In the genomic region with DNA sequence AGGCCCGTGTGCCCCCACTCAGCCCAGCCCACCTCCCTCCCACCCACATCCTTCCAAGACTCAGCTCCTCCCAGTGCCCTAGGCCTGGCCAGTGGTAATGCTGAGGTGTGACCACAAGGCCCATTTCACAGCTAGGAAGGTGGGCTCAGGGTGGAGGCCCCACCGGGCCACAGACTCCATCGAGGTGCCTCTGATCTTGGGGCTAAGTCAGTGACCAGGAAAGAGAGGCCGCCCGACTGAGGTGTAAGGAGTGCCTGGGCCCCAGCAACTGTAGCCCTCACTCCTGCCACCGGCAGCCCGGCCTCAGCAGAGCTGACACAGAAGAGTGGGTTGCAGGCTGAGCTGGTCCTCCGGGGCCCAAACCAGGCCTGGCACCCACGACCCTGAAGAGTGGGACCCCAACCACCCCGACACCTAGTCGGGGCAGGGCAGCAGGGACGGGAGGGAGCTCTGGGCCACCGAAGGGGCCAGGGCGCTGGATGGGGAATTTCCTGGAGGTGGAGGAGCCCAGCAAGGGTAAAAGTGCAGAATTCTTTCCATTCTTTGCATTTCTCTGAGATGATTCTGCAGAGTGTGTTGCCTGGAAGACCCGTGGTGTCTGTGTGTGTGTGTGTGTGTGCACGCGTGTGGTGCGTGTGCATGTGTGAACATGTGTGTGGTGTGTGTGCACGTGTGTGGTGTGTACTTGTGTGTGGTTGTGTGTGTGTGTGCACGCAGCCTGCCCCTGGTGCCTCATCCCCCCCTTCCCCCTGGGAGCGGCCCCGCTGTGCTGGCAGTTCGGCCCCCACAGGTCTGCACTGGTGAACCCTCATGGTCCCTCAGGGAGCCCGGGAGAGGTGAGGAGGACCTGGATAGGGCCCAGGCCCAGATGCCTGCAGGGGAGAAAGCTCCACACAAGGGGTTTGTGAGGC, we compare ENCODE assay signal across 9 cellular contexts. TPM values are rescaled to one million over a fixed set of nuclear protein-coding genes. Genes with fewer than 3 reads are reported as not detected.
DNase-seq lines count a peak whose midpoint lies in the region; ATAC-seq and TF ChIP-seq lines count a peak whose summit lies in the region.
"Had no signal": no experiment of that assay in that cellular context is flagged by ENCODE, and none has a peak within 500 bp of the region (broad histone marks: within the 10 kb centered on the region; RNA-seq: fewer than 3 reads in every experiment).

No MANE protein-coding gene starts in this region.

- TF ChIP-seq CTCF in body of pancreas (IDR thresholded peaks at IDR 0.05), result no peak
- no peak for TF ChIP-seq CTCF in tibial nerve (IDR thresholded peaks at IDR 0.05)

- H3K36me3 ChIP-seq in body of pancreas (replicated peaks in 1 of 2; ENCODE audit: insufficient read depth in 1 of 2, low read depth in 2 of 2) (no peaks in the 10 kb centered on the region), tibial nerve (no peaks in the 10 kb centered on the region)
- H3K36me3 ChIP-seq: MG63 had no signal

- H3K27me3 ChIP-seq in body of pancreas (no peaks in the 10 kb centered on the region), tibial nerve (no peaks in the 10 kb centered on the region)
- H3K27me3 ChIP-seq: MG63 had no signal

- no peak for TF ChIP-seq POLR2A in body of pancreas (IDR thresholded peaks at IDR 0.05)
- TF ChIP-seq POLR2A in tibial nerve (IDR thresholded peaks at IDR 0.05), result no peak

- DNase-seq in HK-2 (ENCODE audit: unreplicated experiment), result peak; percentile 71
- peak in 1 of 4 donors; percentile 62 for DNase-seq in body of pancreas
- peak; percentile 61 for DNase-seq in left kidney (ENCODE audit: low read depth, low spot score)
- DNase-seq in tibial nerve (ENCODE audit: low spot score in 2 of 2), result no peak
- DNase-seq: MG63; stimulated activated CD4-positive, alpha-beta T cell treated with anti-CD3 and anti-CD28 coated beads, Interleukin-15, amount 100 ng/mL, for 24 hours had no signal

- peak overlapping the region; percentile 99 to 100 (median 100) for H3K27ac ChIP-seq in body of pancreas
- H3K27ac ChIP-seq in tibial nerve, result peak overlapping the region; percentile 37 to 95 (median 84)

- H3K9me3 ChIP-seq in body of pancreas (no peaks in the 10 kb centered on the region), tibial nerve (no peaks in the 10 kb centered on the region)
- H3K9me3 ChIP-seq: MG63 had no signal

- no peak for ATAC-seq in body of pancreas
- no peak for ATAC-seq in GM21737 (IDR thresholded peaks at IDR 0.05; ENCODE audit: unreplicated experiment)
- no peak for ATAC-seq in GM18519 (IDR thresholded peaks at IDR 0.05; ENCODE audit: low FRiP score, unreplicated experiment)
- ATAC-seq in GM19395 (IDR thresholded peaks at IDR 0.05; ENCODE audit: unreplicated experiment), result no peak

- H3K4me1 ChIP-seq in body of pancreas (peaks cover 91% of the 10 kb centered on the region), tibial nerve (peaks cover 0 to 91% (median 37%) of the 10 kb centered on the region in 4 donors)

- intact Hi-C loops in body of pancreas (cut with DNase I), result no loop called here

- TF ChIP-seq EP300 in tibial nerve (IDR thresholded peaks at IDR 0.05), result peak in 1 of 2 donors; percentile 24

- no peak overlapping the region for H3K4me3 ChIP-seq in body of pancreas
- no peak overlapping the region for H3K4me3 ChIP-seq in tibial nerve
- H3K4me3 ChIP-seq: MG63 had no signal

- WGBS in body of pancreas, 2 donors, result 46 to 66% methylated on average over 10 to 24 of the region's 24 CpGs
- WGBS in tibial nerve, 2 donors, result 35 to 44% methylated on average over 19 to 22 of the region's 24 CpGs

RNA-seq across cellular contexts. Expression of a gene that starts 8.3 kb away (rescaled TPM):
- total RNA-seq in body of pancreas (10 to 100 TPM; 57.3 to 98.9 TPM), tibial nerve (100 to 1,000 TPM in 3 of 4 donors, 10 to 100 TPM in 1; 98.3 to 138 (median 119) TPM)

RNA-seq across cellular contexts. Expression of a gene that starts 33.8 kb away (rescaled TPM):
- total RNA-seq in body of pancreas (100 to 1,000 TPM in 1 of 2 donors, 10 to 100 TPM in 1; 73.9 to 201 TPM), tibial nerve (10 to 100 TPM; 44.8 to 80.4 (median 65.1) TPM)

RNA-seq across cellular contexts. Expression of a gene that starts 34.0 kb away (rescaled TPM):
- total RNA-seq in body of pancreas (10 to 100 TPM; 16.2 to 17.9 TPM), tibial nerve (10 to 100 TPM in 3 of 4 donors, 1 to 10 TPM in 1; 9.0 to 17.4 (median 14.5) TPM)

Comparison
In these comparisons a context has a peak if more than half of its experiments do, and no peak if none do; other contexts are left out.
1. DNase-seq: peak in HK-2 (single experiment) and left kidney (single experiment); none in tibial nerve (0 of 2).